In genomic region chr19:2016041-2016807, GRCh38 we compare ENCODE assay signal across 8 cellular contexts. TPM values are rescaled to one million over a fixed set of nuclear protein-coding genes. Genes with fewer than 3 reads are reported as not detected.
DNase-seq lines count a peak whose midpoint lies in the region; ATAC-seq and TF ChIP-seq lines count a peak whose summit lies in the region.

No MANE protein-coding gene starts in this region.

- no peaks in the 10 kb centered on the region for H3K27me3 Mint-ChIP-seq in central memory CD8-positive, alpha-beta T cell

- peak overlapping the region; percentile 67 for H3K4me3 Mint-ChIP-seq in central memory CD8-positive, alpha-beta T cell

- no peak for TF ChIP-seq CTCF in kidney epithelial cell (IDR thresholded peaks at IDR 0.05; ENCODE audit: insufficient read depth, low read length, poor library complexity, severe bottlenecking)

- H3K27ac Mint-ChIP-seq in central memory CD8-positive, alpha-beta T cell (ENCODE audit: low read depth) = peak overlapping the region; percentile 35

- peaks cover 30% of the 10 kb centered on the region for H3K4me1 Mint-ChIP-seq in central memory CD8-positive, alpha-beta T cell

- H3K36me3 Mint-ChIP-seq in central memory CD8-positive, alpha-beta T cell (ENCODE audit: insufficient read depth) = peaks cover 9% of the 10 kb centered on the region

- H3K9me3 Mint-ChIP-seq in central memory CD8-positive, alpha-beta T cell = no peaks in the 10 kb centered on the region

- DNase-seq in NCI-H2107 treated with DMSO at 0.1 percent for 48 hours (lab: John Stamatoyannopoulos, UW; ENCODE audit: unreplicated experiment) (peak; percentile 10), NCI-H2107 (lab: John Stamatoyannopoulos, UW) (no peak), NCI-H1694 (lab: John Stamatoyannopoulos, UW) (peak; percentile 68), T1000 (lab: John Stamatoyannopoulos, UW) (peak; percentile 73), kidney epithelial cell (ENCODE audit: low read depth) (no peak)
- DNase-seq in central memory CD8-positive, alpha-beta T cell (ENCODE audit: low spot score in 2 of 2) = no peak
- DNase-seq in stimulated activated CD4-positive, alpha-beta T cell treated with anti-CD3 and anti-CD28 coated beads, Interleukin-1b, Interleukin-23, amount 100 ng/mL, for 48 hours = peak; percentile 46

- no peaks in the 10 kb centered on the region for H3K27me3 ChIP-seq in kidney epithelial cell (ENCODE audit: control insufficient read depth, insufficient read depth, low read length)

- peak overlapping the region; percentile 22 for H3K4me3 ChIP-seq in kidney epithelial cell (ENCODE audit: low read depth, low read length)

- ATAC-seq in central memory CD8-positive, alpha-beta T cell (replicated peaks; ENCODE audit: extremely low read depth, poor library complexity, severe bottlenecking) = no peak
- ATAC-seq in HG03460 (IDR thresholded peaks at IDR 0.05; ENCODE audit: unreplicated experiment) = no peak

- no peaks in the 10 kb centered on the region for H3K36me3 ChIP-seq in kidney epithelial cell (ENCODE audit: control insufficient read depth, insufficient read depth, low read length)

RNA-seq across cellular contexts. Expression of gene BTBD2, which starts 0.7 kb away (rescaled TPM):
- 51.3 and 66.1 TPM in 2 replicates for total RNA-seq in kidney epithelial cell

RNA-seq across cellular contexts. Expression of gene MKNK2, which starts 34.8 kb away (rescaled TPM):
- total RNA-seq in kidney epithelial cell = 253 and 315 TPM in 2 replicates

Comparison
In these comparisons a context has a peak if more than half of its experiments do, and no peak if none do; other contexts are left out.
1. DNase-seq: peak in NCI-H2107 treated with DMSO at 0.1 percent for 48 hours (single experiment), NCI-H1694 (single experiment), T1000 (single experiment) and stimulated activated CD4-positive, alpha-beta T cell treated with anti-CD3 and anti-CD28 coated beads, Interleukin-1b, Interleukin-23, amount 100 ng/mL, for 48 hours (single experiment); none in NCI-H2107 (single experiment), central memory CD8-positive, alpha-beta T cell (0 of 2) and kidney epithelial cell (single experiment).